ENCODE assay signal across 8 cellular contexts in the genomic region with DNA sequence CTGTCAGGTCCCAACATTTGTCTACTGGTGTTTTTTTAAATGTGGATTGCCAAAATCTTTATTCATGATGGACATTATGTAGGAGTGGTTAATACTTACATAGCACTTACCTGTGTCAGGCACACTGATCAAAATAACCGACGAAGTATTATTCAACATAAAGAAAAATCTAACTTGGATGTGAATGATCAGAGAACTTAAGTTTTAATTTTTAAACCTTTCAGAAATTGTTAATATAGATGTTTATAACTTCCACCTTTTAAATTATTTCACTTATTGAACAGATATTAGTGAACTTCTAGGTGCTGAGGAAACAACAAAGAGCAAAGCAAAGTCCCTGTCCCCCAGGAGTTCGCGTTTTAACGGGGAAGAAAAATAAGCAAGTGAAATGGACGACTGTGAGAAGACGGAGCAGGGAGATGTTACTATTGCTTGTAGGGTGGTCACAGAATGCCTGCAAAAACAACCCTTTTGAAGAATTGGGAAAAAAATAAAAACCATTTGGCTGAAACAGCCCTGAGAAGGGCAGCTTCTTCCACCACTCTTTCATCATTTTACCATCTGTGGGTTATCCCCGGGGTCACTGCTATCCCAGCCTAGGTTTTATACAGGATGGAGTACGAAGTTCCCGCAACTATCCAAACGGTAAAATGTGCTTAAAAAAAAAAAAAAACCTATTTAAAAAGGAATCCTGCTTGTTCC. TPM values are rescaled to one million over a fixed set of nuclear protein-coding genes. Genes with fewer than 3 reads are reported as not detected.
A peak's percentile ranks its signal among the peaks of the same experiment; 100 is the strongest.
DNase-seq lines count a peak whose midpoint lies in the region; ATAC-seq and TF ChIP-seq lines count a peak whose summit lies in the region.

No MANE protein-coding gene starts in this region.

- no peak overlapping the region for H2BK12ac ChIP-seq in neuronal stem cell (ENCODE audit: low read length)

- H3K4me3 ChIP-seq in PC-3 (ENCODE audit: low read length) (peak overlapping the region; percentile 79), neuronal stem cell (ENCODE audit: low read length in 2 of 2) (peak overlapping the region; percentile 1 to 88)

- no peak overlapping the region for H3K23ac ChIP-seq in neuronal stem cell (ENCODE audit: low read depth, low read length, poor library complexity)

- no peaks in the 10 kb centered on the region for H3K36me3 ChIP-seq in PC-3 (ENCODE audit: low read depth, low read length)
- no peaks in the 10 kb centered on the region for H3K36me3 ChIP-seq in neuronal stem cell (replicated peaks in 1 of 2; ENCODE audit: control insufficient read depth in 2 of 2, insufficient read depth in 2 of 2, low read length in 2 of 2)

- no peak overlapping the region for H2BK15ac ChIP-seq in neuronal stem cell (ENCODE audit: low read length)

- H3K27me3 ChIP-seq in PC-3 (ENCODE audit: low read length): no peaks in the 10 kb centered on the region
- H3K27me3 ChIP-seq in neuronal stem cell (ENCODE audit: control insufficient read depth in 3 of 3, insufficient read depth in 3 of 3, low read depth in 1 of 3, low read length in 3 of 3): peaks cover 0 to 9% (median 2%) of the 10 kb centered on the region in 3 experiments

- H3K79me2 ChIP-seq in PC-3 (ENCODE audit: low read length): no peaks in the 10 kb centered on the region

- H2AFZ ChIP-seq in PC-3 (ENCODE audit: low read length): peak overlapping the region; percentile 94
- H2AFZ ChIP-seq in neuronal stem cell (ENCODE audit: low read length): peak overlapping the region; percentile 62

- TSS peak; percentile 85 for BruUV-seq in PC-3 (replicated peaks; lab: Mats Ljungman, UMichigan)

- H3K14ac ChIP-seq in neuronal stem cell (ENCODE audit: low read length): no peak overlapping the region

- no peaks in the 10 kb centered on the region for H3K4me1 ChIP-seq in PC-3 (ENCODE audit: insufficient read depth, low read length)
- peaks cover 4 to 6% of the 10 kb centered on the region in 2 donors for H3K4me1 ChIP-seq in neuronal stem cell (ENCODE audit: control insufficient read depth in 2 of 2, insufficient read depth in 1 of 2, low read depth in 1 of 2, low read length in 2 of 2)

- no CpG with 5 or more reads among the region's 11 CpGs for WGBS in neuronal stem cell (ENCODE audit: extremely low coverage in 2 of 2, insufficient read length in 2 of 2, insufficient replicate concordance in 1 of 2), 2 donors

- intact Hi-C loops in PC-3 (cut with micrococcal nuclease): loop anchor here (1.0 to 2.0 kb wide), 2 partner anchors 87 to 120 kb away; a partner anchor contains a TSS

- H3K9me3 ChIP-seq in PC-3 (ENCODE audit: low read length) (no peaks in the 10 kb centered on the region), neuronal stem cell (replicated peaks in 1 of 2; ENCODE audit: control insufficient read depth in 2 of 2, insufficient read depth in 1 of 2, low read depth in 1 of 2, low read length in 2 of 2) (peaks cover 2 to 7% of the 10 kb centered on the region in 2 donors)

- POLR2A ChIA-PET in PC-3 (lab: Charles Lee; ENCODE audit: unreplicated experiment): interaction anchor here (0.6 to 0.7 kb wide), 2 partner anchors 16 to 66 kb away, joined by 9 read pairs; no protein-coding TSS in a partner anchor

- no peak for TF ChIP-seq CTCF in PC-3 (conservative IDR thresholded peaks at IDR 0.05; ENCODE audit: low read depth, low read length)

- H3K4ac ChIP-seq in neuronal stem cell (ENCODE audit: low read length): no peak overlapping the region

- H4K20me1 ChIP-seq in PC-3 (ENCODE audit: low read length): no peaks in the 10 kb centered on the region

- H3K9ac ChIP-seq in PC-3 (ENCODE audit: low read length) (peak overlapping the region; percentile 87), neuronal stem cell (ENCODE audit: low read depth, low read length, poor library complexity) (no peak overlapping the region)

- H3K27ac ChIP-seq in PC-3 (ENCODE audit: low read length) (0 out of 2 replicates have a peak overlapping the region, but pooled peaks have one; percentile 16), epithelial cell of prostate (peak overlapping the region; percentile 38), neuronal stem cell (replicated peaks; ENCODE audit: low read length) (no peak overlapping the region)

- H3F3A ChIP-seq in PC-3 (ENCODE audit: low read length, unreplicated experiment): no peaks in the 10 kb centered on the region

- H4K8ac ChIP-seq in neuronal stem cell (ENCODE audit: low read depth, low read length): no peak overlapping the region

- no peak overlapping the region for H2BK120ac ChIP-seq in neuronal stem cell (ENCODE audit: low read depth, low read length)

- no peaks in the 10 kb centered on the region for H3K79me1 ChIP-seq in neuronal stem cell (ENCODE audit: low read depth, low read length)

- H4K91ac ChIP-seq in neuronal stem cell (ENCODE audit: low read depth, low read length, poor library complexity): no peak overlapping the region

- no peak overlapping the region for H2BK5ac ChIP-seq in neuronal stem cell (ENCODE audit: low read length)

- CTCF ChIA-PET in PC-3 (lab: Charles Lee): interaction anchor here (0.5 kb wide), 1 partner anchor 91 kb away, joined by 3 read pairs; no protein-coding TSS in a partner anchor

- ATAC-seq in PC-3 (peak; percentile 8), HG03565 (IDR thresholded peaks at IDR 0.05; ENCODE audit: unreplicated experiment) (no peak)

- H3K18ac ChIP-seq in neuronal stem cell (ENCODE audit: low read length): no peak overlapping the region

- H2AK5ac ChIP-seq in neuronal stem cell (ENCODE audit: low read depth, low read length): no peak overlapping the region

- DNase-seq in DMS79 treated with DMSO at 0.1 percent for 48 hours (lab: John Stamatoyannopoulos, UW) (peak; percentile 11), DMS79 (lab: John Stamatoyannopoulos, UW) (no peak), PC-3 (no peak), epithelial cell of prostate (ENCODE audit: low read depth, low spot score) (no peak), neuronal stem cell (ENCODE audit: low spot score) (no peak), NOMO-1 (lab: John Stamatoyannopoulos, UW; ENCODE audit: unreplicated experiment in 2 of 2) (no peak), T-helper 9 cell (no peak)

- H3K4me2 ChIP-seq in PC-3 (ENCODE audit: low read length) (peak overlapping the region; percentile 95), neuronal stem cell (ENCODE audit: insufficient read depth, low read length, poor library complexity, severe bottlenecking) (peak overlapping the region; percentile 69)

- no peaks in the 10 kb centered on the region for H3K9me2 ChIP-seq in PC-3 (replicated peaks; ENCODE audit: low read length)

RNA-seq across cellular contexts. Expression of a gene that starts 0.9 kb away (rescaled TPM):
- total RNA-seq in PC-3 (2014; rRNA removed): 2.6 and 2.8 TPM in 2 replicates
- 3.6 TPM for polyA plus RNA-seq in neuronal stem cell (2013, experiment 1 of 2)
- polyA plus RNA-seq in neuronal stem cell (2013, experiment 2 of 2): 3.9 TPM
